Comparison of ENCODE assay signal across 19 cellular contexts in the genomic region with DNA sequence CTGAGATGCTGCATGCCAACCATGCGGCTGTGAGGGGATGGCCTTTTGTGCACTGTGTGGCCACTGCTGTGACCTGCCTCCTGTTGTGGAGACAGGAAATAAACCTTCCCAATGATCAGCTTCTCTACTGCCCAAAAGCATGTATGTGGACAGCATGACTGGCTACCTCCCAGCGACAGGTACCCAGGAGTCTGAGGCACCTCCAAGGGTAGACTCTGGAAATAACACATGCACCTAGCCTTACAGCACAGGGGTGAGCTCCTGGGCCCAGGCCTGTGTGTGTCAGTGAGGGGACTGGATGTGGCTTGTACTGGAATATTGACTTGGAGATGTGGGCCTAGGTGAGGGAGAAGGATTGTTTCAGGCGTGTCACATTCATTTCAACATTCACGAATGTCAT. TPM values are rescaled to one million over a fixed set of nuclear protein-coding genes. Genes with fewer than 3 reads are reported as not detected.
DNase-seq lines count a peak whose midpoint lies in the region; ATAC-seq, FAIRE-seq and TF ChIP-seq lines count a peak whose summit lies in the region.
"Had no signal": no experiment of that assay in that cellular context is flagged by ENCODE, and none has a peak within 500 bp of the region (broad histone marks: within the 10 kb centered on the region; RNA-seq: fewer than 3 reads in every experiment).

No MANE protein-coding gene starts in this region.

- no TSS peak for BruUV-seq in A673 (replicated peaks; lab: Mats Ljungman, UMichigan)

- no peak for FAIRE-seq in HTR-8/SVneo (lab: Jason Lieb, UNC)
- FAIRE-seq: endometrium, pancreas had no signal

- no peak overlapping the region for H3K4me3 ChIP-seq in A673 (ENCODE audit: low read depth, low read length, poor library complexity, severe bottlenecking)
- H3K4me3 ChIP-seq: pancreas, SJSA1, tibial artery had no signal

- no peaks in the 10 kb centered on the region for H3K27me3 Mint-ChIP-seq in CD4-positive, alpha-beta T cell
- no peaks in the 10 kb centered on the region for H3K27me3 Mint-ChIP-seq in activated CD4-positive, alpha-beta memory T cell treated with anti-CD3 and anti-CD28 coated beads, Interleukin-2, amount 10 ng/mL, durations not matched to agents 7 days and 5 days
- no peaks in the 10 kb centered on the region for H3K27me3 Mint-ChIP-seq in mesothelial cell of epicardium (ENCODE audit: low read depth)

- intact Hi-C loops in A673 (cut with micrococcal nuclease; ENCODE audit: unreplicated experiment) = no loop called here
- intact Hi-C loops in CD4-positive, alpha-beta T cell (cut with DNase I, micrococcal nuclease) = loop anchor here in 1 of 2 experiments (2.0 kb wide), 1 partner anchor 71 kb away; the partner anchor contains the start of gene UBA2

- TF ChIP-seq CTCF in A673 (conservative IDR thresholded peaks at IDR 0.05; ENCODE audit: low read depth, low read length) = no peak
- no peak for TF ChIP-seq CTCF in CD4-positive, alpha-beta T cell (IDR thresholded peaks at IDR 0.05)
- TF ChIP-seq CTCF in mesothelial cell of epicardium (IDR thresholded peaks at IDR 0.05; ENCODE audit: unreplicated experiment) = no peak

- H3K9me3 Mint-ChIP-seq in CD4-positive, alpha-beta T cell = no peaks in the 10 kb centered on the region
- no peaks in the 10 kb centered on the region for H3K9me3 Mint-ChIP-seq in activated CD4-positive, alpha-beta memory T cell treated with anti-CD3 and anti-CD28 coated beads, Interleukin-2, amount 10 ng/mL, durations not matched to agents 7 days and 5 days
- H3K9me3 Mint-ChIP-seq in mesothelial cell of epicardium = no peaks in the 10 kb centered on the region

- H3K4me1 ChIP-seq in A673 (ENCODE audit: insufficient read depth, low read length, poor library complexity, severe bottlenecking) = peaks cover 17% of the 10 kb centered on the region
- H3K4me1 ChIP-seq: foreskin keratinocyte had no signal

- H3K36me3 ChIP-seq in A673 (ENCODE audit: insufficient read depth, low read length, poor library complexity, severe bottlenecking) = peaks cover 4% of the 10 kb centered on the region

- ATAC-seq in CD4-positive, alpha-beta T cell (ENCODE audit: poor library complexity) = no peak
- ATAC-seq: foreskin keratinocyte, left lobe of liver, pancreas had no signal

- POLR2A ChIA-PET in A673 (lab: Charles Lee; ENCODE audit: low non-redundant PET) = no interaction called here
- POLR2A ChIA-PET in CD4-positive, alpha-beta T cell (lab: Charles Lee) = no interaction called here
- POLR2A ChIA-PET in activated CD4-positive, alpha-beta memory T cell treated with anti-CD3 and anti-CD28 coated beads, Interleukin-2, amount 10 ng/mL, durations not matched to agents 7 days and 5 days (lab: Charles Lee) = interaction anchor here (1.1 to 3.6 kb wide), 2 partner anchors 138 to 186 kb away, joined by 3 to 19 read pairs; partner anchors contain the start of gene LSM14A

- H3K36me3 Mint-ChIP-seq in CD4-positive, alpha-beta T cell (ENCODE audit: low read depth) = peaks cover 10% of the 10 kb centered on the region
- H3K36me3 Mint-ChIP-seq in activated CD4-positive, alpha-beta memory T cell treated with anti-CD3 and anti-CD28 coated beads, Interleukin-2, amount 10 ng/mL, durations not matched to agents 7 days and 5 days (ENCODE audit: low read depth) = peaks cover 11% of the 10 kb centered on the region
- peaks cover 12% of the 10 kb centered on the region for H3K36me3 Mint-ChIP-seq in mesothelial cell of epicardium

- no peak for DNase-seq in A673 (ENCODE audit: low spot score)
- no peak for DNase-seq in CD4-positive, alpha-beta T cell
- DNase-seq in activated CD4-positive, alpha-beta memory T cell treated with anti-CD3 and anti-CD28 coated beads, Interleukin-2, amount 10 ng/mL, durations not matched to agents 7 days and 5 days = no peak
- no peak for DNase-seq in mesothelial cell of epicardium (ENCODE audit: low spot score in 2 of 2, unreplicated experiment in 2 of 2)
- DNase-seq in HTR-8/SVneo (ENCODE audit: insufficient read length, low spot score) = no peak
- DNase-seq in NCI-H2029 treated with DMSO at 0.1 percent for 48 hours (lab: John Stamatoyannopoulos, UW) = no peak
- no peak for DNase-seq in H4 (ENCODE audit: low spot score)
- DNase-seq: central memory CD4-positive, alpha-beta T cell; DMS79; foreskin keratinocyte; NCI-H2081; NCI-H526; OCI-M1; stimulated activated CD4-positive, alpha-beta T cell treated with anti-CD3 and anti-CD28 coated beads, Interleukin-4, amount 100 ng/mL, for 4 hours; tibial artery had no signal

- CTCF ChIA-PET in A673 (lab: Charles Lee) = no interaction called here
- CTCF ChIA-PET in CD4-positive, alpha-beta T cell (lab: Charles Lee) = no interaction called here
- CTCF ChIA-PET in activated CD4-positive, alpha-beta memory T cell treated with anti-CD3 and anti-CD28 coated beads, Interleukin-2, amount 10 ng/mL, durations not matched to agents 7 days and 5 days (lab: Charles Lee) = no interaction called here

- H3K9me3 ChIP-seq in A673 (ENCODE audit: low read depth, low read length, poor library complexity, severe bottlenecking) = no peaks in the 10 kb centered on the region
- H3K9me3 ChIP-seq in CD4-positive, alpha-beta T cell (ENCODE audit: control insufficient read depth, low read length) = no peaks in the 10 kb centered on the region
- H3K9me3 ChIP-seq: pancreas, SJSA1, tibial artery had no signal

- H3K27ac ChIP-seq in A673 (ENCODE audit: low read depth, low read length, poor library complexity, severe bottlenecking) = peak overlapping the region; percentile 0
- H3K27ac ChIP-seq in CD4-positive, alpha-beta T cell (ENCODE audit: low read depth, low read length) = no peak overlapping the region
- H3K27ac ChIP-seq: foreskin keratinocyte, pancreas, SJSA1 had no signal

- peaks cover 30% of the 10 kb centered on the region for H3K4me1 Mint-ChIP-seq in CD4-positive, alpha-beta T cell (ENCODE audit: low read depth)
- peaks cover 37% of the 10 kb centered on the region for H3K4me1 Mint-ChIP-seq in activated CD4-positive, alpha-beta memory T cell treated with anti-CD3 and anti-CD28 coated beads, Interleukin-2, amount 10 ng/mL, durations not matched to agents 7 days and 5 days
- H3K4me1 Mint-ChIP-seq in mesothelial cell of epicardium = peaks cover 23% of the 10 kb centered on the region

- H3K4me3 Mint-ChIP-seq in CD4-positive, alpha-beta T cell = peak overlapping the region; percentile 1
- H3K4me3 Mint-ChIP-seq in activated CD4-positive, alpha-beta memory T cell treated with anti-CD3 and anti-CD28 coated beads, Interleukin-2, amount 10 ng/mL, durations not matched to agents 7 days and 5 days = no peak overlapping the region
- no peak overlapping the region for H3K4me3 Mint-ChIP-seq in mesothelial cell of epicardium

- H3K27ac Mint-ChIP-seq in CD4-positive, alpha-beta T cell = peak overlapping the region; percentile 34
- peak overlapping the region; percentile 77 for H3K27ac Mint-ChIP-seq in activated CD4-positive, alpha-beta memory T cell treated with anti-CD3 and anti-CD28 coated beads, Interleukin-2, amount 10 ng/mL, durations not matched to agents 7 days and 5 days
- H3K27ac Mint-ChIP-seq in mesothelial cell of epicardium = peak overlapping the region; percentile 59

- H3K27me3 ChIP-seq in A673 (replicated peaks; ENCODE audit: insufficient read depth, low read depth, low read length, poor library complexity) = no peaks in the 10 kb centered on the region
- no peaks in the 10 kb centered on the region for H3K27me3 ChIP-seq in CD4-positive, alpha-beta T cell (ENCODE audit: control insufficient read depth, insufficient read depth, low read length)
- H3K27me3 ChIP-seq: foreskin keratinocyte, pancreas, SJSA1, tibial artery had no signal

RNA-seq across cellular contexts. Expression of gene GPI, which starts 7.6 kb away (rescaled TPM):
- total RNA-seq in A673 (2021) (439 and 447 TPM in 2 replicates), mesothelial cell of epicardium (226 to 228 TPM (median 226 TPM) in 3 replicates)
- 10 to 100 TPM; 85.0 to 86.0 TPM for total RNA-seq in CD4-positive, alpha-beta T cell
- 100 to 1,000 TPM; 658 to 662 TPM for total RNA-seq in activated CD4-positive, alpha-beta memory T cell treated with anti-CD3 and anti-CD28 coated beads, Interleukin-2, amount 10 ng/mL, durations not matched to agents 7 days and 5 days
- total RNA-seq in H4 (2014; rRNA removed; shearing (Covaris generic)) = 387 and 418 TPM in 2 replicates

RNA-seq across cellular contexts. Expression of gene PDCD2L, which starts 46.8 kb away (rescaled TPM):
- total RNA-seq in A673 (2021) (27.1 and 33.8 TPM in 2 replicates), mesothelial cell of epicardium (10.0 to 16.5 TPM (median 12.5 TPM) in 3 replicates)
- 1 to 10 TPM; 3.8 to 3.9 TPM for total RNA-seq in CD4-positive, alpha-beta T cell
- 1 to 10 TPM; 8.0 to 9.7 TPM for total RNA-seq in activated CD4-positive, alpha-beta memory T cell treated with anti-CD3 and anti-CD28 coated beads, Interleukin-2, amount 10 ng/mL, durations not matched to agents 7 days and 5 days
- 54.2 and 62.6 TPM in 2 replicates for total RNA-seq in H4 (2014; rRNA removed; shearing (Covaris generic))
